ENCODE assay signal across 21 cellular contexts in genomic region chr4:26964512-26964911, GRCh38.
DNase-seq lines count a peak whose midpoint lies in the region; ATAC-seq and TF ChIP-seq lines count a peak whose summit lies in the region.
"Had no signal": no experiment of that assay in that cellular context is flagged by ENCODE, and none has a peak within 500 bp of the region (broad histone marks: within the 10 kb centered on the region; RNA-seq: fewer than 3 reads in every experiment).

No MANE protein-coding gene starts in this region.

- no peaks in the 10 kb centered on the region for H3K27me3 ChIP-seq in skeletal muscle satellite cell (ENCODE audit: control insufficient read depth, insufficient read depth, low read length)
- H3K27me3 ChIP-seq: BE2C, pancreas, right lobe of liver, tibial artery had no signal

- no peaks in the 10 kb centered on the region for H3K27me3 Mint-ChIP-seq in brain
- H3K27me3 Mint-ChIP-seq in T-helper 2 cell treated with Interferon-gamma antibody and Interleukin-4, amounts not matched to agents 5 μg/mL and 100 μg/mL, for 36 hours (ENCODE audit: low read depth), result no peaks in the 10 kb centered on the region

- DNase-seq in EL, result peak; percentile 17
- DNase-seq in NCI-H82 treated with DMSO at 0.1 percent for 48 hours (lab: John Stamatoyannopoulos, UW; ENCODE audit: unreplicated experiment), result no peak
- DNase-seq in activated CD4-positive, alpha-beta T cell treated with anti-CD3 and anti-CD28 coated beads, Interleukin-2, amount 50 U/mL, for 4 hours, result no peak
- DNase-seq in T-helper 2 cell treated with Interferon-gamma antibody and Interleukin-4, amounts not matched to agents 5 μg/mL and 100 μg/mL, for 36 hours (ENCODE audit: low spot score), result no peak
- DNase-seq: activated CD4-positive, alpha-beta T cell treated with anti-CD3 and anti-CD28 coated beads, Interleukin-2, amount 50 U/mL, for 48 hours; BE2C; effector memory CD4-positive, alpha-beta T cell; HCEC 1CT; islet precursor cell; KG1; lower lobe of right lung; NCI-H1930; NCI-H510A; pancreas; right lobe of liver; Right ventricle myocardium superior; stimulated activated naive CD4-positive, alpha-beta T cell treated with Interleukin-2 at 50 U/mL for 16 hours; tibial artery had no signal

- peak overlapping the region in 3 of 5 experiments; percentile 21 to 58 (median 57) for H3K27ac Mint-ChIP-seq in brain
- H3K27ac Mint-ChIP-seq in T-helper 2 cell treated with Interferon-gamma antibody and Interleukin-4, amounts not matched to agents 5 μg/mL and 100 μg/mL, for 36 hours, result no peak overlapping the region

- H3K4me2 ChIP-seq in skeletal muscle satellite cell (ENCODE audit: low read length), result peak overlapping the region; percentile 43

- H3K9me3 Mint-ChIP-seq in brain, result peaks cover 0 to 4% (median 3%) of the 10 kb centered on the region in 5 experiments
- peaks cover 2% of the 10 kb centered on the region for H3K9me3 Mint-ChIP-seq in T-helper 2 cell treated with Interferon-gamma antibody and Interleukin-4, amounts not matched to agents 5 μg/mL and 100 μg/mL, for 36 hours

- H3K36me3 Mint-ChIP-seq in brain, result peaks cover 21% of the 10 kb centered on the region
- H3K36me3 Mint-ChIP-seq in T-helper 2 cell treated with Interferon-gamma antibody and Interleukin-4, amounts not matched to agents 5 μg/mL and 100 μg/mL, for 36 hours (ENCODE audit: low read depth), result peaks cover 10% of the 10 kb centered on the region

- TF ChIP-seq CTCF in brain (conservative IDR thresholded peaks at IDR 0.05), result no peak

- no peak overlapping the region for H3K4me3 ChIP-seq in skeletal muscle satellite cell (ENCODE audit: low read length)
- H3K4me3 ChIP-seq: lower lobe of right lung, pancreas, right lobe of liver, tibial artery had no signal

- peak; percentile 15 for ATAC-seq in HG02885 (IDR thresholded peaks at IDR 0.05; ENCODE audit: poor library complexity, unreplicated experiment)
- ATAC-seq: lower lobe of right lung, right lobe of liver had no signal

- H3K4me3 Mint-ChIP-seq in brain, result peak overlapping the region in 1 of 5 experiments; percentile 24
- H3K4me3 Mint-ChIP-seq in T-helper 2 cell treated with Interferon-gamma antibody and Interleukin-4, amounts not matched to agents 5 μg/mL and 100 μg/mL, for 36 hours, result no peak overlapping the region

- peaks cover 13% of the 10 kb centered on the region for H3K4me1 ChIP-seq in skeletal muscle satellite cell (ENCODE audit: control insufficient read depth, insufficient read depth, low read length)
- H3K4me1 ChIP-seq: BE2C, lower lobe of right lung, right lobe of liver had no signal

- H3K9ac ChIP-seq in skeletal muscle satellite cell (ENCODE audit: low read depth, low read length), result no peak overlapping the region

- no peaks in the 10 kb centered on the region for H3K36me3 ChIP-seq in skeletal muscle satellite cell (ENCODE audit: insufficient read depth, low read length)
- H3K36me3 ChIP-seq: BE2C, lower lobe of right lung, pancreas, right lobe of liver, tibial artery had no signal

- no peaks in the 10 kb centered on the region for H3K9me3 ChIP-seq in skeletal muscle satellite cell (replicated peaks; ENCODE audit: low read length)
- H3K9me3 ChIP-seq: BE2C, lower lobe of right lung, pancreas, right lobe of liver, tibial artery had no signal

- peaks cover 55% of the 10 kb centered on the region for H3K4me1 Mint-ChIP-seq in brain
- peaks cover 13% of the 10 kb centered on the region for H3K4me1 Mint-ChIP-seq in T-helper 2 cell treated with Interferon-gamma antibody and Interleukin-4, amounts not matched to agents 5 μg/mL and 100 μg/mL, for 36 hours (ENCODE audit: low read depth)
